34 cellular contexts compared by ENCODE assay signal in the genomic region with DNA sequence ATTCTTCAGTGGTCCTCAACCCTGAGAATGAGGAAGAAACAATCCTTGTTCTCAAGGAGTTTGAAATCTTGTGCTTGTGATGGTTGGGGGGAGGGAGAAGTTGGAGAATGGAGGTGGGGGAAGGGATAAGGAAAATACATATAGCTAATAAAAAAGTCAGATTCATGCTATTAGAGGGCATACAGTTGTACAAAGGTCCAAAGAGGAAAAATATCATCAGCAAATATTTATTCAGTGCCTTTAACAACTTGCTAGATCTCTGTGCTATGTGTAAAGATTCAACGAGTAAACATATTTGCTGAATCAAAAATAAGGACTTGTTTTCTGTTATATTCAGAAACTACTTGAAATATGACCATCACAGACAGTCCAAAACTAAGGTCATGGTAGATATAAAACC.
"Had no signal": no experiment of that assay in that cellular context is flagged by ENCODE, and none has a peak within 500 bp of the region (broad histone marks: within the 10 kb centered on the region; RNA-seq: fewer than 3 reads in every experiment).

No MANE protein-coding gene starts in this region.

- H3K36me3 ChIP-seq: brain microvascular endothelial cell, Peyer's patch, WERI-Rb-1 had no signal

- H3K27ac ChIP-seq: brain microvascular endothelial cell, Peyer's patch, RWPE1, WERI-Rb-1 had no signal

- H3K4me3 ChIP-seq: Peyer's patch had no signal

- DNase-seq: activated CD4-positive, alpha-beta memory T cell treated with anti-CD3 and anti-CD28 coated beads, Interleukin-2, amount 10 ng/mL, durations not matched to agents 7 days and 5 days; activated CD4-positive, alpha-beta T cell treated with anti-CD3 and anti-CD28 coated beads for 1 hour; activated CD4-positive, alpha-beta T cell treated with anti-CD3 and anti-CD28 coated beads for 48 hours; activated CD4-positive, CD25-positive, alpha-beta regulatory T cell; activated CD8-positive, alpha-beta memory T cell treated with anti-CD3 and anti-CD28 coated beads for 24 hours; activated CD8-positive, alpha-beta memory T cell treated with anti-CD3 and anti-CD28 coated beads, Interleukin-2, amount 10 ng/mL, durations not matched to agents 7 days and 5 days; activated CD8-positive, alpha-beta memory T cell treated with anti-CD3 and anti-CD28 coated beads, Interleukin-2, amount 50 U/mL, for 48 hours; activated effector memory CD4-positive, alpha-beta T cell treated with anti-CD3 and anti-CD28 coated beads, Interleukin-2, amount 50 U/mL, for 16 hours; activated naive CD4-positive, alpha-beta T cell; activated naive CD4-positive, alpha-beta T cell treated with anti-CD3 and anti-CD28 coated beads, Interleukin-2, amount 50 U/mL, for 16 hours; activated naive CD8-positive, alpha-beta T cell treated with anti-CD3 and anti-CD28 coated beads for 36 hours; activated T-cell treated with anti-CD3 and anti-CD28 coated beads, Interleukin-2, amount 50 U/mL, for 48 hours; amniotic stem cell; aorta; brain microvascular endothelial cell; central memory CD4-positive, alpha-beta T cell; NCI-H1092 treated with DMSO at 0.1 percent for 48 hours; NCI-H1417; NCI-H146; NCI-H187 treated with DMSO at 0.1 percent for 48 hours; NCI-H2081; NCI-H226; NCI-H446 treated with DMSO at 0.1 percent for 48 hours; NCI-H524; NCI-H69; NCI-H82; Peyer's patch; SIG-M5; SW 1271; T-helper 1 cell; T-helper 2 cell; T-helper 9 cell; WERI-Rb-1 had no signal

- H3K27me3 ChIP-seq: brain microvascular endothelial cell, Peyer's patch had no signal

- H3K9me3 ChIP-seq: Peyer's patch had no signal

- H3K4me1 ChIP-seq: Peyer's patch had no signal
